8 cellular contexts compared by ENCODE assay signal in the genomic region with DNA sequence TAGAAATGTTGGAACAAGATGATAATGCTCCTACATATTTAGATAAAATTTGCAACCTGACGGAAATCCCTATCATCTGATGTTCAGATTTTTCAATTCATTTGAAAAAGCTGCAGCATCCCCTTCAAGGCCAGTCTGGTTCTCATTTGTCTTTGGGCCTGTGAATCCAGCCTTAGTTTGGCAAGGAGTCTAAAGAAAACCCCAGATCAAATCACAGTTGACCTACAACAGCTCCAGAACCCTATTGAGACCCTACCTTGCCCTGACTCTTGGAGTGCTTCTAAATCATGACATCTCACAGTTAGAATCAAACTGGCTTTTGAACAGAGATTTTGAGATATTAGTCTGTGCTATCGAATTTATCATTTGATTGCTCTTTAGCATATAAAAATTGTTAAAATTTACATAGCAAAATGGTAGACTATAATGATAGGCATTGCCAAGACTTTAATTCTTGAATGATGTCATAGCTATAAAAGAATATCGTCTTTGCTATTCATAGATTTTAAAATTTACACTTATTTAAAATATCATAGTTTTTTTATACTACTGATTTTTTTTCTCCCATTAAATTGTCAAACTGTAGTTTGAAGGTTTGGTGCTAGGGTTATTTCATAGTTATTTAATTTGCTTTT. TPM values are rescaled to one million over a fixed set of nuclear protein-coding genes. Genes with fewer than 3 reads are reported as not detected.
DNase-seq lines count a peak whose midpoint lies in the region; ATAC-seq, FAIRE-seq and TF ChIP-seq lines count a peak whose summit lies in the region.

No MANE protein-coding gene starts in this region.

- H3K4me3 ChIP-seq in fibroblast of lung (replicated peaks in 1 of 4; ENCODE audit: control extremely low read depth in 1 of 4, insufficient read depth in 1 of 4, low read depth in 3 of 4, low read length in 4 of 4) (peak overlapping the region; percentile 81 to 96 (median 92)), prostate gland (peak overlapping the region; percentile 94 to 97)

- ATAC-seq in GM18517 (IDR thresholded peaks at IDR 0.05; ENCODE audit: unreplicated experiment) = no peak
- no peak for ATAC-seq in HG03439 (IDR thresholded peaks at IDR 0.05; ENCODE audit: unreplicated experiment)

- H3K9me3 ChIP-seq in fibroblast of lung (ENCODE audit: control insufficient read depth, insufficient read depth, low read depth, low read length) (no peaks in the 10 kb centered on the region), prostate gland (no peaks in the 10 kb centered on the region)

- H2AFZ ChIP-seq in fibroblast of lung (ENCODE audit: low read length) = no peak overlapping the region

- H3K27ac ChIP-seq in fibroblast of lung (ENCODE audit: insufficient read depth, low read length) = no peak overlapping the region
- peak overlapping the region; percentile 99 for H3K27ac ChIP-seq in prostate gland

- TF ChIP-seq POLR2A in prostate gland (IDR thresholded peaks at IDR 0.05) = no peak

- no peaks in the 10 kb centered on the region for H3K27me3 ChIP-seq in fibroblast of lung (ENCODE audit: control insufficient read depth, insufficient read depth, low read length)
- H3K27me3 ChIP-seq in prostate gland (replicated peaks; ENCODE audit: insufficient read depth) = no peaks in the 10 kb centered on the region

- H3K4me1 ChIP-seq in fibroblast of lung (ENCODE audit: control insufficient read depth, extremely low read depth, insufficient read depth, low read length) (peaks cover 8% of the 10 kb centered on the region), prostate gland (replicated peaks) (peaks cover 5% of the 10 kb centered on the region)

- H3K36me3 ChIP-seq in fibroblast of lung (ENCODE audit: control insufficient read depth, insufficient read depth, low read length) (no peaks in the 10 kb centered on the region), prostate gland (no peaks in the 10 kb centered on the region)

- H3K9ac ChIP-seq in fibroblast of lung (ENCODE audit: insufficient read depth, low read length) = no peak overlapping the region

- peaks cover 44% of the 10 kb centered on the region for H3K79me2 ChIP-seq in fibroblast of lung (ENCODE audit: control insufficient read depth, insufficient read depth, low read length)

- intact Hi-C loops in prostate gland (cut with DNase I) = loop anchor here (5.0 kb wide), 2 partner anchors 55 to 125 kb away; no protein-coding TSS in a partner anchor

- DNase-seq in G401 (ENCODE audit: low spot score) (peak; percentile 14), RCC 7860 (ENCODE audit: low spot score) (no peak), fibroblast of lung (ENCODE audit: low read depth in 2 of 2) (no peak), prostate gland (ENCODE audit: low spot score) (no peak), NCI-H1048 (lab: John Stamatoyannopoulos, UW) (no peak)
- DNase-seq in central memory CD4-positive, alpha-beta T cell = no peak

- peak overlapping the region; percentile 95 for H3K4me2 ChIP-seq in fibroblast of lung (ENCODE audit: extremely low read depth, insufficient read depth, low read length)

- H4K20me1 ChIP-seq in fibroblast of lung (ENCODE audit: control insufficient read depth, extremely low read depth, insufficient read depth, low read length) = no peaks in the 10 kb centered on the region

- peak; percentile 48 for FAIRE-seq in RCC 7860 (lab: Jason Lieb, UNC)

- TF ChIP-seq CTCF in fibroblast of lung (conservative IDR thresholded peaks at IDR 0.05 in 1 of 2, IDR thresholded peaks at IDR 0.05 in 1 of 2; ENCODE audit: low read depth in 1 of 2, low read length in 2 of 2) (no peak), prostate gland (IDR thresholded peaks at IDR 0.05) (no peak)

- in situ Hi-C loops in G401 (cut with HindIII; ENCODE audit: low sequenced_read_pairs) = no loop called here

- 26% methylated on average over 3 of the region's 3 CpGs for WGBS in prostate gland

RNA-seq across cellular contexts. Expression of a gene that starts 2.2 kb away (rescaled TPM):
- 62.5 and 90.2 TPM in 2 replicates for total RNA-seq in G401 (2014; rRNA removed; shearing (Covaris generic))
- total RNA-seq in fibroblast of lung = 25.9 and 35.2 TPM in 2 replicates
- 21.2 and 22.6 TPM in 2 replicates for polyA plus RNA-seq in fibroblast of lung
- 13.8 and 17.3 TPM in 2 replicates for polyA plus RNA-seq in fibroblast of lung (2012)
- 1.5 and 3.6 TPM in 2 replicates for polyA minus RNA-seq in fibroblast of lung (ENCODE audit: low replicate concordance)
- total RNA-seq in prostate gland = 10 to 100 TPM; 33.5 to 49.5 TPM
